Comparison of ENCODE assay signal across 1 cellular context in genomic region chr10:23448802-23449570, GRCh38.
TF ChIP-seq lines count a peak whose summit lies in the region.

No MANE protein-coding gene starts in this region.

TF ChIP-seq in WTC11, 78 proteins besides CTCF, POLR2A, EP300 and RAD21 (continued from another document):
- no peak for TF ChIP-seq ATF2 (CRISPR knock-in tag; IDR thresholded peaks at IDR 0.05; ENCODE audit: borderline replicate concordance, low read depth)
- TF ChIP-seq, protein P1, sequence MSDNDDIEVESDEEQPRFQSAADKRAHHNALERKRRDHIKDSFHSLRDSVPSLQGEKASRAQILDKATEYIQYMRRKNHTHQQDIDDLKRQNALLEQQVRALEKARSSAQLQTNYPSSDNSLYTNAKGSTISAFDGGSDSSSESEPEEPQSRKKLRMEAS (CRISPR knock-in tag; IDR thresholded peaks at IDR 0.05), result no peak
- TF ChIP-seq NR2C2 (CRISPR knock-in tag; IDR thresholded peaks at IDR 0.05), result no peak
- TF ChIP-seq HMGA2 (CRISPR knock-in tag; IDR thresholded peaks at IDR 0.05), result no peak
